ENCODE assay signal across 16 cellular contexts in the genomic region with DNA sequence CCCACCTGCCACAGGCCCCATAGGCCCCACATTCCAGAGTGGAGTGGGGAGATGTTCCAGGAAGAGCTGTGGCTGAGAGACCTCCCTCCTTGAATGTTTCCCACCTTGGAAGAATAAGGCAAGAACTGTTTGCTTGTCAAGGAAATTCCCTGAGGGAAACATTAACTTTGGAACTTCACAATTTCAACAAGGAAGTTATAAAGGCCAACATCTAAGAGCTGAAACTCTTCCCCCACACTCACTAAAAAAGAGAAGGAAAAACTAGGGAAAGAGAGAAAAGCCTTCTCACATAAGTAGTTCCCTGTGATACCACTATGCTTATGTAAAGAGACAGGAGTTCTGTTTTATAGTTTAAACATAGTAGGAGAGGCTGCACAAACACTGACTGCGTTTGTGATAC. TPM values are rescaled to one million over a fixed set of nuclear protein-coding genes. Genes with fewer than 3 reads are reported as not detected.
DNase-seq lines count a peak whose midpoint lies in the region; ATAC-seq, FAIRE-seq and TF ChIP-seq lines count a peak whose summit lies in the region.
"Had no signal": no experiment of that assay in that cellular context is flagged by ENCODE, and none has a peak within 500 bp of the region (broad histone marks: within the 10 kb centered on the region; RNA-seq: fewer than 3 reads in every experiment).

No MANE protein-coding gene starts in this region.

- H3K9ac ChIP-seq in neuronal stem cell (ENCODE audit: low read depth, low read length, poor library complexity) = no peak overlapping the region
- H3K9ac ChIP-seq: BLaER1 treated with 17β-estradiol and CSF1 and Interleukin-3, amounts not matched to agents 10 nM and 100 nM had no signal

- WGBS in A549 (ENCODE audit: missing lambda C conversion rate) = 20% methylated on average over 1 of the region's 1 CpG
- WGBS in neuronal stem cell (ENCODE audit: extremely low coverage in 2 of 2, insufficient read length in 2 of 2, insufficient replicate concordance in 1 of 2), 2 donors = no CpG with 5 or more reads among the region's 1 CpG

- CTCF ChIA-PET in A549 (lab: Yijun Ruan, JAX) = no interaction called here

- H3K79me1 ChIP-seq in neuronal stem cell (ENCODE audit: low read depth, low read length) = no peaks in the 10 kb centered on the region

- no peak for TF ChIP-seq CTCF in A549 (IDR thresholded peaks at IDR 0.05)

- no peak for TF ChIP-seq EP300 in A549 (IDR thresholded peaks at IDR 0.05)

- no peak for FAIRE-seq in A549 (lab: Jason Lieb, UNC)
- FAIRE-seq: H54, HepG2, HTR-8/SVneo had no signal

- no peak overlapping the region for H2BK120ac ChIP-seq in neuronal stem cell (ENCODE audit: low read depth, low read length)

- H3K27ac ChIP-seq in A549 (peak overlapping the region in 1 of 2 experiments; percentile 43; a peak in 1 of 6 replicates), neuronal stem cell (replicated peaks; ENCODE audit: low read length) (no peak overlapping the region)
- H3K27ac ChIP-seq: BLaER1 treated with 17β-estradiol and CSF1 and Interleukin-3, amounts not matched to agents 10 nM and 100 nM had no signal

- H3K4me3 ChIP-seq in A549 (no peak overlapping the region), neuronal stem cell (ENCODE audit: low read length in 2 of 2) (no peak overlapping the region)
- H3K4me3 ChIP-seq: BLaER1 treated with 17β-estradiol and CSF1 and Interleukin-3, amounts not matched to agents 10 nM and 100 nM had no signal

- no peak overlapping the region for H2BK5ac ChIP-seq in neuronal stem cell (ENCODE audit: low read length)

- H3K9me3 ChIP-seq in A549 (no peaks in the 10 kb centered on the region), neuronal stem cell (replicated peaks in 1 of 2; ENCODE audit: control insufficient read depth in 2 of 2, insufficient read depth in 1 of 2, low read depth in 1 of 2, low read length in 2 of 2) (no peaks in the 10 kb centered on the region)
- H3K9me3 ChIP-seq: BLaER1 treated with 17β-estradiol and CSF1 and Interleukin-3, amounts not matched to agents 10 nM and 100 nM had no signal

- H4K8ac ChIP-seq in neuronal stem cell (ENCODE audit: low read depth, low read length) = no peak overlapping the region

- no peak overlapping the region for H2BK12ac ChIP-seq in neuronal stem cell (ENCODE audit: low read length)

- H3K4me1 ChIP-seq in A549 (peaks cover 32% of the 10 kb centered on the region), neuronal stem cell (ENCODE audit: control insufficient read depth in 2 of 2, insufficient read depth in 1 of 2, low read depth in 1 of 2, low read length in 2 of 2) (no peaks in the 10 kb centered on the region)

- POLR2A ChIA-PET in A549 (lab: Yijun Ruan, JAX) = no interaction called here

- no peak overlapping the region for H4K91ac ChIP-seq in neuronal stem cell (ENCODE audit: low read depth, low read length, poor library complexity)

- H3K18ac ChIP-seq in neuronal stem cell (ENCODE audit: low read length) = no peak overlapping the region

- no peak overlapping the region for H2AK5ac ChIP-seq in neuronal stem cell (ENCODE audit: low read depth, low read length)

- intact Hi-C loops in left colon (cut with DNase I, micrococcal nuclease) = no loop called here

- H2AFZ ChIP-seq in neuronal stem cell (ENCODE audit: low read length) = peak overlapping the region; percentile 69

- 0 out of 3 replicates have a peak overlapping the region, but pooled peaks have one; percentile 23 for H3K4me2 ChIP-seq in A549
- no peak overlapping the region for H3K4me2 ChIP-seq in neuronal stem cell (ENCODE audit: insufficient read depth, low read length, poor library complexity, severe bottlenecking)

- no peaks in the 10 kb centered on the region for H3K36me3 ChIP-seq in neuronal stem cell (replicated peaks in 1 of 2; ENCODE audit: control insufficient read depth in 2 of 2, insufficient read depth in 2 of 2, low read length in 2 of 2)
- H3K36me3 ChIP-seq: BLaER1 treated with 17β-estradiol and CSF1 and Interleukin-3, amounts not matched to agents 10 nM and 100 nM had no signal

- TF ChIP-seq RAD21 in A549 (conservative IDR thresholded peaks at IDR 0.05 in 1 of 2, IDR thresholded peaks at IDR 0.05 in 1 of 2) = no peak

- ATAC-seq in A549 (no peak), left colon (peak; percentile 55), HG03139 (IDR thresholded peaks at IDR 0.05; ENCODE audit: unreplicated experiment) (no peak)
- ATAC-seq: HepG2 had no signal

- no peak overlapping the region for H3K4ac ChIP-seq in neuronal stem cell (ENCODE audit: low read length)

- H2BK15ac ChIP-seq in neuronal stem cell (ENCODE audit: low read length) = no peak overlapping the region

- H3K27me3 ChIP-seq in neuronal stem cell (ENCODE audit: control insufficient read depth in 3 of 3, insufficient read depth in 3 of 3, low read depth in 1 of 3, low read length in 3 of 3) = no peaks in the 10 kb centered on the region
- H3K27me3 ChIP-seq: BLaER1 treated with 17β-estradiol and CSF1 and Interleukin-3, amounts not matched to agents 10 nM and 100 nM had no signal

- in situ Hi-C loops in SK-MEL-5 (cut with HindIII; ENCODE audit: low pct_unique_long_range_greater_than_20kb, low sequenced_read_pairs) = no loop called here

- no peak overlapping the region for H3K23ac ChIP-seq in neuronal stem cell (ENCODE audit: low read depth, low read length, poor library complexity)

- DNase-seq in A549 (ENCODE audit: low read depth in 1 of 2, low spot score in 1 of 2) = no peak
- peak; percentile 45 for DNase-seq in SK-MEL-5 (ENCODE audit: low read depth, low spot score)
- no peak for DNase-seq in left colon
- DNase-seq in neuronal stem cell (ENCODE audit: low spot score) = no peak
- no peak for DNase-seq in activated T-cell treated with anti-CD3 and anti-CD28 coated beads, Interleukin-2, amount 50 U/mL, for 1 hour
- DNase-seq in islet precursor cell = no peak
- DNase-seq: 8988T; ACHN; Calu3; CD4-positive, alpha-beta T cell; DMS 273 treated with DMSO at 0.1 percent for 48 hours had no signal

- no peak overlapping the region for H3K14ac ChIP-seq in neuronal stem cell (ENCODE audit: low read length)

- no peak for TF ChIP-seq POLR2A in A549 (IDR thresholded peaks at IDR 0.05; ENCODE audit: low read length)

TF ChIP-seq in A549, 52 proteins besides CTCF, POLR2A, EP300 and RAD21:
- TF ChIP-seq TP53 (CRISPR knock-in tag; IDR thresholded peaks at IDR 0.05) = no peak
- no peak for TF ChIP-seq KDM5A (IDR thresholded peaks at IDR 0.05)
- no peak for TF ChIP-seq CBX8 (IDR thresholded peaks at IDR 0.05)
- TF ChIP-seq MAX (IDR thresholded peaks at IDR 0.05) = no peak
- TF ChIP-seq, protein P1, sequence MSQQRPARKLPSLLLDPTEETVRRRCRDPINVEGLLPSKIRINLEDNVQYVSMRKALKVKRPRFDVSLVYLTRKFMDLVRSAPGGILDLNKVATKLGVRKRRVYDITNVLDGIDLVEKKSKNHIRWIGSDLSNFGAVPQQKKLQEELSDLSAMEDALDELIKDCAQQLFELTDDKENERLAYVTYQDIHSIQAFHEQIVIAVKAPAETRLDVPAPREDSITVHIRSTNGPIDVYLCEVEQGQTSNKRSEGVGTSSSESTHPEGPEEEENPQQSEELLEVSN (IDR thresholded peaks at IDR 0.05; ENCODE audit: borderline replicate concordance, low read depth) = no peak
- no peak for TF ChIP-seq HOXB13 (CRISPR knock-in tag; IDR thresholded peaks at IDR 0.05; ENCODE audit: low read depth)
- no peak for TF ChIP-seq CBX2 (IDR thresholded peaks at IDR 0.05; ENCODE audit: borderline replicate concordance, low read depth)
- no peak for TF ChIP-seq FOSL2 (IDR thresholded peaks at IDR 0.05)
- TF ChIP-seq FOSL2 (CRISPR knock-in tag; IDR thresholded peaks at IDR 0.05) = no peak
- no peak for TF ChIP-seq SMC3 (IDR thresholded peaks at IDR 0.05)
- no peak for TF ChIP-seq ZC3H11A (IDR thresholded peaks at IDR 0.05)
- no peak for TF ChIP-seq HOXB5 (CRISPR knock-in tag; IDR thresholded peaks at IDR 0.05)
- no peak for TF ChIP-seq EHF (CRISPR knock-in tag; IDR thresholded peaks at IDR 0.05)

RNA-seq across cellular contexts. Expression of gene SPRED1, which starts 39.9 kb away (rescaled TPM):
- polyA plus RNA-seq in A549 (2011; rRNA removed) (6.1 and 8.6 TPM in 2 replicates), A549 (2017; fragmentation: RNase III; extraction: RNeasy Plus Mini Kit Qiagen cat#74134 plus additional on column Dnase treatment) (5.5 to 6.0 TPM (median 5.9 TPM) in 3 replicates)
- 1.3 and 1.7 TPM in 2 replicates for polyA plus RNA-seq in A549 (2012; cell fraction: cytosol; rRNA removed)
- polyA plus RNA-seq in A549 (2012; cell fraction: nucleus; rRNA removed) = 1.1 and 1.8 TPM in 2 replicates
- 12.9 and 13.9 TPM in 2 replicates for polyA minus RNA-seq in A549 (2011; rRNA and poly(A)+ RNA removed)
- 51.0 and 51.3 TPM in 2 replicates for total RNA-seq in SK-MEL-5 (2014; rRNA removed; shearing (Covaris generic))
- polyA plus RNA-seq in SK-MEL-5 (2015; cell fraction: cytosol; rRNA removed) = 28.7 and 37.5 TPM in 2 replicates
- 23.9 and 26.4 TPM in 2 replicates for polyA plus RNA-seq in SK-MEL-5 (2015; cell fraction: nucleus; rRNA removed)
- total RNA-seq in left colon = 10 to 100 TPM; 24.5 to 32.4 TPM
- 20.9 TPM for polyA plus RNA-seq in neuronal stem cell (2013, experiment 1 of 2)
- polyA plus RNA-seq in neuronal stem cell (2013, experiment 2 of 2) = 21.3 TPM
